ENCODE assay signal across 21 cellular contexts in the genomic region with DNA sequence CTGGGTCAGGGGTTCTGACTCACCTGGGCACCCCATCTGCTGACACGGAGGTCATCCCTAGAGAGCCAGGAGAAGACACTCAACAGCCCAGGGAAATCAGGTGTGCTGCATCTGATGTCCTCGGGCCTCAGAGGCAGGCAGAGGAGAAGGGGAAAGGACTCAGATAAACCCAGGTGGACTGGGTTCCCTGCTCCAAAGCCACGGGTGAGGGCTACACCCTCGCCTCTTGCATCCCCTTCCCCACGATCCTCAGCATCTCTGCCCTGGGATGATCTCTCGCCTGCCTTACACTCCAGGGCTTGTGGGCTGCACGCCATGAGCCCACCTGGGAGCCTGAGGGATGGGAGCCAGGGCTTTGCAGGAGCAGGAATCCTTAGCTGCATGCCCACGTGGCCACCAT. TPM values are rescaled to one million over a fixed set of nuclear protein-coding genes. Genes with fewer than 3 reads are reported as not detected.
DNase-seq lines count a peak whose midpoint lies in the region; ATAC-seq and TF ChIP-seq lines count a peak whose summit lies in the region.
"Had no signal": no experiment of that assay in that cellular context is flagged by ENCODE, and none has a peak within 500 bp of the region (broad histone marks: within the 10 kb centered on the region; RNA-seq: fewer than 3 reads in every experiment).

No MANE protein-coding gene starts in this region.

- no peak for ATAC-seq in RWPE2 (ENCODE audit: low read depth)
- ATAC-seq: K562 had no signal

- peaks cover 2% of the 10 kb centered on the region for H3K79me1 ChIP-seq in neuronal stem cell (ENCODE audit: low read depth, low read length)

- no peak overlapping the region for H2BK12ac ChIP-seq in neuronal stem cell (ENCODE audit: low read length)

- H3K14ac ChIP-seq in neuronal stem cell (ENCODE audit: low read length) = no peak overlapping the region

- H3K9me3 ChIP-seq in RWPE2 (ENCODE audit: severe bottlenecking) (no peaks in the 10 kb centered on the region), neuronal stem cell (replicated peaks in 1 of 2; ENCODE audit: control insufficient read depth in 2 of 2, insufficient read depth in 1 of 2, low read depth in 1 of 2, low read length in 2 of 2) (no peaks in the 10 kb centered on the region), vagina (no peaks in the 10 kb centered on the region), adrenal gland (replicated peaks in 1 of 3) (no peaks in the 10 kb centered on the region)
- H3K9me3 ChIP-seq: BLaER1, Peyer's patch, SK-N-SH had no signal

- H2BK120ac ChIP-seq in neuronal stem cell (ENCODE audit: low read depth, low read length) = no peak overlapping the region

- H4K8ac ChIP-seq in neuronal stem cell (ENCODE audit: low read depth, low read length) = no peak overlapping the region

- no peak overlapping the region for H2BK5ac ChIP-seq in neuronal stem cell (ENCODE audit: low read length)

- no CpG with 5 or more reads among the region's 8 CpGs for WGBS in neuronal stem cell (ENCODE audit: extremely low coverage in 2 of 2, insufficient read length in 2 of 2, insufficient replicate concordance in 1 of 2), 2 donors
- WGBS in adrenal gland, 4 donors = 89 to 95% (median 92%) methylated on average over 4 to 8 of the region's 8 CpGs

- no peak overlapping the region for H3K23ac ChIP-seq in neuronal stem cell (ENCODE audit: low read depth, low read length, poor library complexity)

- H3K4me1 ChIP-seq in RWPE2 (ENCODE audit: insufficient read depth, poor library complexity, severe bottlenecking) = peaks cover 36% of the 10 kb centered on the region
- H3K4me1 ChIP-seq in neuronal stem cell (ENCODE audit: control insufficient read depth in 2 of 2, insufficient read depth in 1 of 2, low read depth in 1 of 2, low read length in 2 of 2) = peaks cover 0 to 9% of the 10 kb centered on the region in 2 donors
- peaks cover 79% of the 10 kb centered on the region for H3K4me1 ChIP-seq in vagina
- H3K4me1 ChIP-seq in adrenal gland (replicated peaks in 1 of 2) = no peaks in the 10 kb centered on the region

- H3K9ac ChIP-seq in neuronal stem cell (ENCODE audit: low read depth, low read length, poor library complexity) = no peak overlapping the region
- H3K9ac ChIP-seq: BLaER1, GM23248, SK-N-SH had no signal

- no peaks in the 10 kb centered on the region for H3K36me3 ChIP-seq in RWPE2 (ENCODE audit: low read depth)
- H3K36me3 ChIP-seq in neuronal stem cell (replicated peaks in 1 of 2; ENCODE audit: control insufficient read depth in 2 of 2, insufficient read depth in 2 of 2, low read length in 2 of 2) = no peaks in the 10 kb centered on the region
- no peaks in the 10 kb centered on the region for H3K36me3 ChIP-seq in vagina
- no peaks in the 10 kb centered on the region for H3K36me3 ChIP-seq in adrenal gland (replicated peaks in 1 of 2)
- H3K36me3 ChIP-seq: BLaER1, Peyer's patch had no signal

- H3K4me2 ChIP-seq in neuronal stem cell (ENCODE audit: insufficient read depth, low read length, poor library complexity, severe bottlenecking) = no peak overlapping the region
- H3K4me2 ChIP-seq: BLaER1, SK-N-SH had no signal

- DNase-seq in RWPE2 (ENCODE audit: low spot score) (no peak), epithelial cell of prostate (ENCODE audit: low read depth, low spot score) (no peak), neuronal stem cell (ENCODE audit: low spot score) (no peak), vagina (ENCODE audit: extremely low spot score in 2 of 2) (no peak), adrenal gland (no peak), NOMO-1 treated with dmso at 0.1 percent for 144 hours (lab: John Stamatoyannopoulos, UW; ENCODE audit: unreplicated experiment) (no peak)
- no peak for DNase-seq in stimulated activated naive CD4-positive, alpha-beta T cell treated with Interleukin-2 at 50 U/mL for 16 hours (lab: John Stamatoyannopoulos, UW)
- DNase-seq: CD4-positive, alpha-beta T cell; GM23248; H7; Kasumi-1; MV-4-11; NCI-H1436 treated with DMSO at 0.1 percent for 48 hours; NCI-H1930; NCI-H446 treated with DMSO at 0.1 percent for 48 hours; NCI-H526 treated with DMSO at 0.1 percent for 48 hours; OCI-M1; Peyer's patch; SK-N-SH had no signal

- H2BK15ac ChIP-seq in neuronal stem cell (ENCODE audit: low read length) = no peak overlapping the region

- H3K4ac ChIP-seq in neuronal stem cell (ENCODE audit: low read length) = no peak overlapping the region

- no peak overlapping the region for H3K4me3 ChIP-seq in RWPE2 (ENCODE audit: severe bottlenecking)
- H3K4me3 ChIP-seq in neuronal stem cell (ENCODE audit: low read length in 2 of 2) = no peak overlapping the region
- no peak overlapping the region for H3K4me3 ChIP-seq in vagina
- no peak overlapping the region for H3K4me3 ChIP-seq in adrenal gland
- H3K4me3 ChIP-seq: BLaER1, GM23248, K562, Peyer's patch had no signal

- H3K27ac ChIP-seq in RWPE2 (ENCODE audit: poor library complexity, severe bottlenecking) (peak overlapping the region; percentile 55), epithelial cell of prostate (peak overlapping the region; percentile 92), neuronal stem cell (replicated peaks; ENCODE audit: low read length) (no peak overlapping the region), vagina (peak overlapping the region; percentile 9), adrenal gland (no peak overlapping the region)
- H3K27ac ChIP-seq: BLaER1, GM23248, Peyer's patch had no signal

- H2AK5ac ChIP-seq in neuronal stem cell (ENCODE audit: low read depth, low read length) = peak overlapping the region; percentile 9

- H3K27me3 ChIP-seq in RWPE2 (ENCODE audit: insufficient read depth, poor library complexity, severe bottlenecking) = no peaks in the 10 kb centered on the region
- peaks cover 0 to 45% (median 0%) of the 10 kb centered on the region in 3 experiments for H3K27me3 ChIP-seq in neuronal stem cell (ENCODE audit: control insufficient read depth in 3 of 3, insufficient read depth in 3 of 3, low read depth in 1 of 3, low read length in 3 of 3)
- H3K27me3 ChIP-seq in vagina = no peaks in the 10 kb centered on the region
- no peaks in the 10 kb centered on the region for H3K27me3 ChIP-seq in adrenal gland
- H3K27me3 ChIP-seq: BLaER1, Peyer's patch had no signal

- TF ChIP-seq CTCF in RWPE2 (IDR thresholded peaks at IDR 0.05; ENCODE audit: poor library complexity, severe bottlenecking) (no peak), vagina (IDR thresholded peaks at IDR 0.05) (no peak), adrenal gland (IDR thresholded peaks at IDR 0.05) (no peak)

- no peak overlapping the region for H4K91ac ChIP-seq in neuronal stem cell (ENCODE audit: low read depth, low read length, poor library complexity)

- TF ChIP-seq POLR2A in vagina (IDR thresholded peaks at IDR 0.05) = no peak
- no peak for TF ChIP-seq POLR2A in adrenal gland (IDR thresholded peaks at IDR 0.05)

- H3K18ac ChIP-seq in neuronal stem cell (ENCODE audit: low read length) = no peak overlapping the region

- H2AFZ ChIP-seq in neuronal stem cell (ENCODE audit: low read length) = no peak overlapping the region
- H2AFZ ChIP-seq: GM23248 had no signal

- intact Hi-C loops in vagina (cut with DNase I) = no loop called here
- intact Hi-C loops in adrenal gland (cut with DNase I) = loop anchor here in 1 of 2 donors (10.0 kb wide), 1 partner anchor 50 kb away; no protein-coding TSS in a partner anchor

RNA-seq across cellular contexts. Expression of gene DUSP7, which starts 8.2 kb away (rescaled TPM):
- polyA plus RNA-seq in neuronal stem cell (2013, experiment 1 of 2) = 13.5 TPM
- 13.8 TPM for polyA plus RNA-seq in neuronal stem cell (2013, experiment 2 of 2)
- total RNA-seq in vagina = 59.9 TPM
- total RNA-seq in adrenal gland = 10 to 100 TPM; 11.6 to 35.0 (median 16.5) TPM
- 10 to 100 TPM in 1 of 3 donors, 1 to 10 TPM in 2; 5.7 to 10.0 (median 7.7) TPM for polyA plus RNA-seq in adrenal gland

Comparison
In these comparisons a context has a peak if more than half of its experiments do, and no peak if none do; other contexts are left out.
1. H3K27ac ChIP-seq: peak in RWPE2 (single experiment), epithelial cell of prostate (single experiment) and vagina (single experiment); none in neuronal stem cell (single experiment) and adrenal gland (0 of 5).